ENCODE assay signal across 8 cellular contexts in the genomic region with DNA sequence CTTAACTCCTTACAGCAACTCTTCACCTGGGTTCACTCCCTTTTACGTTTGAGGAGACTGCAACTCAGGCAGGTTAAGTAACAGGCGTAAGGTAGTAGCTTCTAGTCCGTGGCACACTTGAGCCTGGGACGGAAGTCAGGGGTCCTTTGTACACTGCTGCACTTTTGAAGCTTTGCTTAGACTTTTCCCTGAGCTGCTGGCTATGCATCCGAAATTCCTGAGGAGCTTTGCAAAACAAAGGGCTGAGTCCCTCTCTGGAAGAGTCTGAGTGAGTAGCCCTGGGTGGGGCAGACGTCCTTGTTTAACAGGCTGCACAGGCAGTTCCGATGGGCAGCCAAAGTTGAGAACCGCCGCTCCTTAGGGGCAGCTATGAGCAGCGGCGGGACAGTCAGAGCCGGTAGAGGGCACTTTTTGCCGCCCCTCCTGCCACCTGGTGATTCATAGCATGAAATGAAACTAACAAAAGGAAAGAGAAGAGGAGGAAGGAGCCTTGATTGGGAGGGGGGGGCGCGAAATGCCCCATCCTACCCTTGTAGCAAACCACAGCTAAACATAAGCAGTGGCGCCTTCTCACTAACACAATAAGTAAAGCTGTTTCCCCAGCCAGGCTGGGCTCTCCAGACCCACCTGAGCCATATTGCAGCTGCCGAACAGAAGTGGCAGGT. TPM values are rescaled to one million over a fixed set of nuclear protein-coding genes. Genes with fewer than 3 reads are reported as not detected.
DNase-seq lines count a peak whose midpoint lies in the region; ATAC-seq, FAIRE-seq and TF ChIP-seq lines count a peak whose summit lies in the region.

No MANE protein-coding gene starts in this region.

- H3K36me3 Mint-ChIP-seq in H9 (ENCODE audit: insufficient read depth in 1 of 3, low read depth in 3 of 3): peaks cover 2 to 17% (median 5%) of the 10 kb centered on the region in 3 experiments
- peaks cover 29% of the 10 kb centered on the region for H3K36me3 Mint-ChIP-seq in activated CD8-positive, alpha-beta T cell treated with anti-CD3 and anti-CD28 coated beads for 36 hours (ENCODE audit: low read depth)

- no peak overlapping the region for H3K23ac ChIP-seq in H9 (ENCODE audit: insufficient read length, low read depth, low read length)
- no peak overlapping the region for H3K23ac ChIP-seq in H1 (ENCODE audit: insufficient read length)

- H2BK15ac ChIP-seq in H9 (ENCODE audit: low read depth, low read length): no peak overlapping the region
- 0 out of 2 replicates have a peak overlapping the region, but pooled peaks have one; percentile 21 for H2BK15ac ChIP-seq in H1 (ENCODE audit: low read length)

- POLR2A ChIA-PET in activated CD8-positive, alpha-beta T cell treated with anti-CD3 and anti-CD28 coated beads for 36 hours (lab: Charles Lee): interaction anchor here (0.7 to 3.1 kb wide), 18 partner anchors 8 to 447 kb away, joined by 3 to 38 read pairs (median 4); partner anchors contain the start of genes CD5, CYB561A3, PRPF19 and TMEM132A
- POLR2A ChIA-PET in H1 (lab: Charles Lee; ENCODE audit: partially characterized antibody): interaction anchor here (0.9 to 4.2 kb wide), 8 partner anchors 9 to 48 kb away, joined by 3 to 28 read pairs (median 4); partner anchors contain the start of genes PRPF19, SLC15A3, TMEM132A and ZP1

- no peak overlapping the region for H2BK120ac ChIP-seq in H9 (ENCODE audit: low read depth, low read length, poor library complexity, severe bottlenecking)
- no peak overlapping the region for H2BK120ac ChIP-seq in H1 (replicated peaks; ENCODE audit: low read depth, low read length)

- DNase-seq in H9: peak; percentile 77
- peak; percentile 86 for DNase-seq in NB4 (ENCODE audit: low read depth)
- DNase-seq in activated CD8-positive, alpha-beta T cell treated with anti-CD3 and anti-CD28 coated beads for 36 hours: peak; percentile 91
- DNase-seq in H1 (ENCODE audit: low read depth in 1 of 2, low spot score in 2 of 2): peak in 1 of 2 experiments; percentile 73
- peak; percentile 78 for DNase-seq in stimulated activated CD8-positive, alpha-beta memory T cell treated with anti-CD3 and anti-CD28 coated beads, Interleukin-4, amount 100 ng/mL, for 48 hours

- H3K9ac ChIP-seq in H9 (ENCODE audit: extremely low read depth, insufficient read length, low read length): peak overlapping the region; percentile 72
- H3K9ac ChIP-seq in H1 (replicated peaks in 1 of 4; ENCODE audit: extremely low read depth in 1 of 4, low read depth in 3 of 4, low read length in 3 of 4): peak overlapping the region in 3 of 4 experiments; percentile 7 to 54 (median 39); a peak in 5 of 7 replicates

- no peak for FAIRE-seq in H1 (lab: Jason Lieb, UNC)

- CTCF ChIA-PET in activated CD8-positive, alpha-beta T cell treated with anti-CD3 and anti-CD28 coated beads for 36 hours (lab: Charles Lee): interaction anchor here (0.8 to 7.4 kb wide), 17 partner anchors 8 to 723 kb away, joined by 3 to 88 read pairs (median 4); partner anchors contain the start of genes PRPF19 and TMEM132A
- CTCF ChIA-PET in H1 (lab: Charles Lee; ENCODE audit: partially characterized antibody): interaction anchor here (0.6 to 1.8 kb wide), 18 partner anchors 8 to 220 kb away, joined by 3 to 10 read pairs (median 4); partner anchors contain the start of gene TMEM132A

- H3K4ac ChIP-seq in H9 (ENCODE audit: low read depth, low read length) (no peak overlapping the region), H1 (replicated peaks; ENCODE audit: insufficient read length, low read depth, low read length) (no peak overlapping the region)

- H3K4me2 ChIP-seq in H9 (ENCODE audit: insufficient read depth, insufficient read length, low read length): peak overlapping the region; percentile 76
- H3K4me2 ChIP-seq in H1 (ENCODE audit: insufficient read depth in 1 of 2, low read depth in 2 of 2, low read length in 2 of 2): peak overlapping the region; percentile 89 to 91

- no peaks in the 10 kb centered on the region; a peak in 2 of 5 replicates for H3K9me3 Mint-ChIP-seq in H9
- H3K9me3 Mint-ChIP-seq in activated CD8-positive, alpha-beta T cell treated with anti-CD3 and anti-CD28 coated beads for 36 hours: no peaks in the 10 kb centered on the region

- H3K23me2 ChIP-seq in H9 (ENCODE audit: insufficient read length, low read depth, low read length, poor library complexity, severe bottlenecking): peaks cover 22% of the 10 kb centered on the region
- H3K23me2 ChIP-seq in H1 (ENCODE audit: low read depth, low read length): peaks cover 8% of the 10 kb centered on the region

- intact Hi-C loops in activated CD8-positive, alpha-beta T cell treated with anti-CD3 and anti-CD28 coated beads for 36 hours (cut with micrococcal nuclease): loop anchor here (5.0 kb wide), 1 partner anchor 272 kb away; no protein-coding TSS in a partner anchor

- H3K4me1 ChIP-seq in H9 (ENCODE audit: insufficient read depth, low read length) (peaks cover 2% of the 10 kb centered on the region), H1 (replicated peaks in 1 of 4; ENCODE audit: control insufficient read depth in 3 of 4, insufficient read depth in 4 of 4, low read length in 3 of 4) (peaks cover 10 to 27% (median 18%) of the 10 kb centered on the region in 4 experiments), mononuclear cell (ENCODE audit: insufficient read depth, low read length) (peaks cover 91% of the 10 kb centered on the region)

- TF ChIP-seq POLR2A in NB4 (IDR thresholded peaks at IDR 0.05; ENCODE audit: extremely low read depth, insufficient read length) (no peak), H1 (IDR thresholded peaks at IDR 0.05; ENCODE audit: control extremely low read depth in 1 of 2, low read depth in 2 of 2, low read length in 2 of 2) (peak in 1 of 2 experiments; percentile 46; a peak in 1 of 3 replicates)

- TF ChIP-seq EP300 in H1 (IDR thresholded peaks at IDR 0.05; ENCODE audit: borderline replicate concordance in 1 of 2, low read depth in 2 of 2, low read length in 2 of 2): no peak

- no peak overlapping the region for H3T11ph ChIP-seq in H9 (ENCODE audit: low read length)

- peak; percentile 44; the same call in 2 of the 3 replicates for TF ChIP-seq CTCF in H9 (conservative IDR thresholded peaks at IDR 0.05)
- peak; percentile 62 for TF ChIP-seq CTCF in NB4 (IDR thresholded peaks at IDR 0.05; ENCODE audit: low read depth, low read length)
- TF ChIP-seq CTCF in activated CD8-positive, alpha-beta T cell treated with anti-CD3 and anti-CD28 coated beads for 36 hours (IDR thresholded peaks at IDR 0.05): peak; percentile 40
- peak in 2 of 3 experiments; percentile 3 to 11; a peak in 1 of 4 replicates for TF ChIP-seq CTCF in H1 (IDR thresholded peaks at IDR 0.05; ENCODE audit: control extremely low read depth in 1 of 3, insufficient read depth in 1 of 3, low read depth in 1 of 3, low read length in 3 of 3)

- TF ChIP-seq RAD21 in H1 (IDR thresholded peaks at IDR 0.05 in 1 of 2, conservative IDR thresholded peaks at IDR 0.05 in 1 of 2; ENCODE audit: low read depth in 2 of 2, low read length in 2 of 2): peak; percentile 22 to 30; a peak in 2 of 4 replicates

- H2BK20ac ChIP-seq in H9 (ENCODE audit: low read depth, low read length, poor library complexity, severe bottlenecking) (no peak overlapping the region), H1 (ENCODE audit: low read length) (no peak overlapping the region)

- H3K9me3 ChIP-seq in H9 (ENCODE audit: control insufficient read depth, low read depth, low read length) (no peaks in the 10 kb centered on the region), H1 (ENCODE audit: insufficient read depth in 2 of 2, low read depth in 1 of 2, low read length in 1 of 2) (no peaks in the 10 kb centered on the region), mononuclear cell (ENCODE audit: low read depth, low read length) (no peaks in the 10 kb centered on the region)

- ATAC-seq in activated CD8-positive, alpha-beta T cell treated with anti-CD3 and anti-CD28 coated beads for 36 hours: peak; percentile 56
- no peak for ATAC-seq in GM21367 (IDR thresholded peaks at IDR 0.05; ENCODE audit: unreplicated experiment)

- H4K5ac ChIP-seq in H9 (ENCODE audit: insufficient read length, low read depth, low read length) (no peak overlapping the region), H1 (ENCODE audit: insufficient read length, low read depth, low read length) (peak overlapping the region; percentile 7)

- H4K8ac ChIP-seq in H9 (replicated peaks; ENCODE audit: insufficient read length, low read depth, low read length): no peak overlapping the region
- H4K8ac ChIP-seq in H1 (ENCODE audit: extremely low read depth, insufficient read depth, low read length): no peak overlapping the region; the same call in 1 of the 2 replicates

- WGBS in H9 (ENCODE audit: extremely low coverage, insufficient read length, low lambda C conversion rate): no CpG with 5 or more reads among the region's 17 CpGs
- WGBS in H1 (ENCODE audit: extremely low coverage in 1 of 2, insufficient coverage in 1 of 2, insufficient read length in 1 of 2, insufficient replicate concordance in 2 of 2, low coverage in 1 of 2, low lambda C conversion rate in 2 of 2, missing lambda C conversion rate in 1 of 2), 2 experiments: 8% methylated on average over 17 of the region's 17 CpGs; no CpG with 5 or more reads in 1 of the 2 experiments

- H3K14ac ChIP-seq in H9 (ENCODE audit: insufficient read depth, low read length) (peak overlapping the region; percentile 56; the same call in 1 of the 2 replicates), H1 (ENCODE audit: insufficient read length) (no peak overlapping the region)

- peaks cover 0 to 5% (median 3%) of the 10 kb centered on the region in 4 experiments; a peak in 2 of 8 replicates for H3K36me3 ChIP-seq in H1 (ENCODE audit: control insufficient read depth in 2 of 4, insufficient read depth in 4 of 4, low read length in 3 of 4)

- no peak overlapping the region for H3K56ac ChIP-seq in H9 (ENCODE audit: insufficient read length, low read depth, low read length)
- no peak overlapping the region for H3K56ac ChIP-seq in H1 (replicated peaks; ENCODE audit: insufficient read length, low read depth, low read length)

- peak overlapping the region; percentile 82 for H3K18ac ChIP-seq in H9 (ENCODE audit: insufficient read length, low read depth, low read length)
- H3K18ac ChIP-seq in H1 (ENCODE audit: extremely low read depth, low read length): 0 out of 2 replicates have a peak overlapping the region, but pooled peaks have one; percentile 86

- no peaks in the 10 kb centered on the region for H4K20me1 ChIP-seq in H9 (ENCODE audit: control insufficient read depth, insufficient read depth, insufficient read length)
- peaks cover 0 to 9% of the 10 kb centered on the region in 2 experiments for H4K20me1 ChIP-seq in H1 (replicated peaks in 1 of 2; ENCODE audit: control insufficient read depth in 1 of 2, insufficient read depth in 2 of 2, low read length in 2 of 2)

- H2AK5ac ChIP-seq in H9 (ENCODE audit: insufficient read length, low read length) (no peak overlapping the region), H1 (ENCODE audit: low read depth, low read length) (no peak overlapping the region; the same call in 1 of the 2 replicates)

- H3K27ac ChIP-seq in H9 (ENCODE audit: insufficient read length, low read depth, low read length) (no peak overlapping the region), H1 (ENCODE audit: low read depth, low read length) (peak overlapping the region; percentile 32)

- H3K4me3 ChIP-seq in GM08714 (ENCODE audit: low read length): peak overlapping the region; percentile 66
- peak overlapping the region; percentile 89 for H3K4me3 ChIP-seq in NB4 (ENCODE audit: low read depth, low read length)
- H3K4me3 ChIP-seq in H1 (ENCODE audit: extremely low read depth in 1 of 4, insufficient read depth in 2 of 4, low read depth in 3 of 4, low read length in 4 of 4): peak overlapping the region; percentile 63 to 82 (median 72); a peak in 7 of 8 replicates
- peak overlapping the region; percentile 55 for H3K4me3 ChIP-seq in mononuclear cell (ENCODE audit: low read length)

- H3K4me1 Mint-ChIP-seq in H9: peaks cover 40 to 42% of the 10 kb centered on the region in 2 experiments
- H3K4me1 Mint-ChIP-seq in activated CD8-positive, alpha-beta T cell treated with anti-CD3 and anti-CD28 coated beads for 36 hours (ENCODE audit: low read depth): peaks cover 73% of the 10 kb centered on the region

- H3K27me3 Mint-ChIP-seq in H9 (ENCODE audit: low read depth): peaks cover 23% of the 10 kb centered on the region
- no peaks in the 10 kb centered on the region for H3K27me3 Mint-ChIP-seq in activated CD8-positive, alpha-beta T cell treated with anti-CD3 and anti-CD28 coated beads for 36 hours

- H2AFZ ChIP-seq in H9 (ENCODE audit: low read length): no peak overlapping the region
- peak overlapping the region; percentile 31 for H2AFZ ChIP-seq in H1 (ENCODE audit: low read length)

- H3K4me3 Mint-ChIP-seq in H9: peak overlapping the region; percentile 94 to 97
- H3K4me3 Mint-ChIP-seq in activated CD8-positive, alpha-beta T cell treated with anti-CD3 and anti-CD28 coated beads for 36 hours: peak overlapping the region; percentile 90

- H4K91ac ChIP-seq in H9 (ENCODE audit: insufficient read length, low read depth, low read length) (no peak overlapping the region), H1 (replicated peaks; ENCODE audit: insufficient read length, low read length) (peak overlapping the region; percentile 7)

- H2BK12ac ChIP-seq in H9 (ENCODE audit: insufficient read length, low read depth, low read length): no peak overlapping the region
- peak overlapping the region; percentile 55; the same call in 1 of the 2 replicates for H2BK12ac ChIP-seq in H1 (ENCODE audit: low read depth, low read length)

- H3K79me2 ChIP-seq in H9 (ENCODE audit: insufficient read depth, low read length) (no peaks in the 10 kb centered on the region; the same call in 1 of the 2 replicates), H1 (ENCODE audit: control insufficient read depth in 1 of 2, insufficient read depth in 2 of 2, low read length in 2 of 2) (peaks cover 5 to 24% of the 10 kb centered on the region in 2 experiments)

- peak overlapping the region; percentile 68 to 95 (median 73); a peak in 5 of 7 replicates for H3K27ac Mint-ChIP-seq in H9
- peak overlapping the region; percentile 89 for H3K27ac Mint-ChIP-seq in activated CD8-positive, alpha-beta T cell treated with anti-CD3 and anti-CD28 coated beads for 36 hours

- H3K79me1 ChIP-seq in H9 (ENCODE audit: insufficient read depth, low read depth, low read length, poor library complexity, severe bottlenecking) (no peaks in the 10 kb centered on the region), H1 (ENCODE audit: low read depth, low read length) (no peaks in the 10 kb centered on the region; the same call in 1 of the 2 replicates)

- H3K27me3 ChIP-seq in H9 (ENCODE audit: insufficient read depth, low read length): no peaks in the 10 kb centered on the region
- H3K27me3 ChIP-seq in H1 (replicated peaks in 1 of 4; ENCODE audit: control insufficient read depth in 3 of 4, extremely low read depth in 1 of 4, insufficient read depth in 3 of 4, low read length in 3 of 4): peaks cover 0 to 2% (median 0%) of the 10 kb centered on the region in 4 experiments; a peak in 1 of 7 replicates
- H3K27me3 ChIP-seq in mononuclear cell (ENCODE audit: insufficient read depth, low read length): no peaks in the 10 kb centered on the region

- H2BK5ac ChIP-seq in H9 (ENCODE audit: insufficient read length, low read length) (no peak overlapping the region), H1 (ENCODE audit: low read depth, low read length) (no peak overlapping the region)

RNA-seq across cellular contexts. Expression of gene TMEM109, which starts 1.4 kb away (rescaled TPM):
- total RNA-seq in H9 (2021) (36.4 and 38.0 TPM in 2 replicates), mononuclear cell (24.0 TPM)
- total RNA-seq in activated CD8-positive, alpha-beta T cell treated with anti-CD3 and anti-CD28 coated beads for 36 hours: 100 to 1,000 TPM in 1 of 2 experiments, 10 to 100 TPM in 1; 93.2 to 101 TPM
- 30.3 and 30.7 TPM in 2 replicates for total RNA-seq in H1 (2021; fragmentation: NEBNext Ultra II Directional; extraction: Animal tissue kit (Norgen Biotek cat#: 25700))
- polyA plus RNA-seq in H1 (2011; rRNA removed): 27.3 and 29.9 TPM in 2 replicates
- polyA plus RNA-seq in H1 (2011; cell fraction: cytosol; rRNA removed): 18.1 TPM
- polyA plus RNA-seq in H1 (2011; cell fraction: nucleus; rRNA removed): 20.8 TPM
- 18.4 to 34.3 TPM (median 29.4 TPM) in 4 replicates for polyA plus RNA-seq in H1 (2012, experiment 1 of 2)
- 41.0 TPM for polyA plus RNA-seq in H1 (2012, experiment 2 of 2)
- polyA plus RNA-seq in H1 (2013, experiment 1 of 2): 58.8 TPM
- 66.2 TPM for polyA plus RNA-seq in H1 (2013, experiment 2 of 2)
- 12.3 and 12.4 TPM in 2 replicates for polyA minus RNA-seq in H1 (2011; rRNA and poly(A)+ RNA removed)
- polyA minus RNA-seq in H1 (2011; cell fraction: cytosol; rRNA and poly(A)+ RNA removed): 6.8 TPM
- 6.0 TPM for polyA minus RNA-seq in H1 (2011; cell fraction: nucleus; rRNA and poly(A)+ RNA removed)

RNA-seq across cellular contexts. Expression of gene TMEM132A, which starts 8.9 kb away (rescaled TPM):
- total RNA-seq in H9 (2021): 84.5 and 95.5 TPM in 2 replicates
- 1 to 10 TPM; 1.1 to 1.3 TPM for total RNA-seq in activated CD8-positive, alpha-beta T cell treated with anti-CD3 and anti-CD28 coated beads for 36 hours
- total RNA-seq in H1 (2021; fragmentation: NEBNext Ultra II Directional; extraction: Animal tissue kit (Norgen Biotek cat#: 25700)): 97.9 and 98.2 TPM in 2 replicates
- 46.6 and 69.0 TPM in 2 replicates for polyA plus RNA-seq in H1 (2011; rRNA removed)
- polyA plus RNA-seq in H1 (2011; cell fraction: cytosol; rRNA removed): 65.5 TPM
- polyA plus RNA-seq in H1 (2011; cell fraction: nucleus; rRNA removed): 453 TPM
- polyA plus RNA-seq in H1 (2012, experiment 1 of 2): 77.1 to 107 TPM (median 96.0 TPM) in 4 replicates
- 39.7 TPM for polyA plus RNA-seq in H1 (2012, experiment 2 of 2)
- 99.5 TPM for polyA plus RNA-seq in H1 (2013, experiment 1 of 2)
- 89.8 TPM for polyA plus RNA-seq in H1 (2013, experiment 2 of 2)
- polyA minus RNA-seq in H1 (2011; rRNA and poly(A)+ RNA removed): 26.2 and 27.0 TPM in 2 replicates
- polyA minus RNA-seq in H1 (2011; cell fraction: cytosol; rRNA and poly(A)+ RNA removed): 53.9 TPM
- 103 TPM for polyA minus RNA-seq in H1 (2011; cell fraction: nucleus; rRNA and poly(A)+ RNA removed)
- 0.42 TPM for total RNA-seq in mononuclear cell

RNA-seq across cellular contexts. Expression of gene PRPF19, which starts 9.0 kb away (rescaled TPM):
- total RNA-seq in H9 (2021) (130 and 132 TPM in 2 replicates), mononuclear cell (32.0 TPM)
- 100 to 1,000 TPM; 142 to 150 TPM for total RNA-seq in activated CD8-positive, alpha-beta T cell treated with anti-CD3 and anti-CD28 coated beads for 36 hours
- 140 and 141 TPM in 2 replicates for total RNA-seq in H1 (2021; fragmentation: NEBNext Ultra II Directional; extraction: Animal tissue kit (Norgen Biotek cat#: 25700))
- 107 and 176 TPM in 2 replicates for polyA plus RNA-seq in H1 (2011; rRNA removed)
- 94.9 TPM for polyA plus RNA-seq in H1 (2011; cell fraction: cytosol; rRNA removed)
- polyA plus RNA-seq in H1 (2011; cell fraction: nucleus; rRNA removed): 102 TPM
- 108 to 174 TPM (median 157 TPM) in 4 replicates for polyA plus RNA-seq in H1 (2012, experiment 1 of 2)
- polyA plus RNA-seq in H1 (2012, experiment 2 of 2): 112 TPM
- polyA plus RNA-seq in H1 (2013, experiment 1 of 2): 81.8 TPM
- polyA plus RNA-seq in H1 (2013, experiment 2 of 2): 81.3 TPM
- 50.2 and 71.6 TPM in 2 replicates for polyA minus RNA-seq in H1 (2011; rRNA and poly(A)+ RNA removed)
- 50.9 TPM for polyA minus RNA-seq in H1 (2011; cell fraction: cytosol; rRNA and poly(A)+ RNA removed)
- 63.9 TPM for polyA minus RNA-seq in H1 (2011; cell fraction: nucleus; rRNA and poly(A)+ RNA removed)

RNA-seq across cellular contexts. Expression of gene SLC15A3, which starts 36.6 kb away (rescaled TPM):
- total RNA-seq in H9 (2021) (7.0 and 8.1 TPM in 2 replicates), mononuclear cell (77.6 TPM)
- total RNA-seq in activated CD8-positive, alpha-beta T cell treated with anti-CD3 and anti-CD28 coated beads for 36 hours: 1 to 10 TPM; 3.9 to 4.7 TPM
- total RNA-seq in H1 (2021; fragmentation: NEBNext Ultra II Directional; extraction: Animal tissue kit (Norgen Biotek cat#: 25700)): 25.8 and 33.7 TPM in 2 replicates
- 31.0 and 36.4 TPM in 2 replicates for polyA plus RNA-seq in H1 (2011; rRNA removed)
- 21.3 TPM for polyA plus RNA-seq in H1 (2011; cell fraction: cytosol; rRNA removed)
- polyA plus RNA-seq in H1 (2011; cell fraction: nucleus; rRNA removed): 34.6 TPM
- 23.0 to 39.6 TPM (median 34.9 TPM) in 4 replicates for polyA plus RNA-seq in H1 (2012, experiment 1 of 2)
- polyA plus RNA-seq in H1 (2012, experiment 2 of 2): 42.7 TPM
- 52.8 TPM for polyA plus RNA-seq in H1 (2013, experiment 1 of 2)
- 59.9 TPM for polyA plus RNA-seq in H1 (2013, experiment 2 of 2)
- polyA minus RNA-seq in H1 (2011; rRNA and poly(A)+ RNA removed): 32.4 and 38.1 TPM in 2 replicates
- 23.1 TPM for polyA minus RNA-seq in H1 (2011; cell fraction: cytosol; rRNA and poly(A)+ RNA removed)
- 32.3 TPM for polyA minus RNA-seq in H1 (2011; cell fraction: nucleus; rRNA and poly(A)+ RNA removed)

RNA-seq across cellular contexts. Expression of gene ZP1, which starts 48.0 kb away (rescaled TPM):
- total RNA-seq in H9 (2021): not detected in 2 replicates
- not detected for total RNA-seq in activated CD8-positive, alpha-beta T cell treated with anti-CD3 and anti-CD28 coated beads for 36 hours
- total RNA-seq in H1 (2021; fragmentation: NEBNext Ultra II Directional; extraction: Animal tissue kit (Norgen Biotek cat#: 25700)): not detected in 2 replicates
- 0.16 TPM in 1 of 2 replicates, not detected in the other for polyA plus RNA-seq in H1 (2011; rRNA removed)
- polyA plus RNA-seq in H1 (2011; cell fraction: cytosol; rRNA removed): not detected
- polyA plus RNA-seq in H1 (2011; cell fraction: nucleus; rRNA removed): not detected
- not detected in 4 replicates for polyA plus RNA-seq in H1 (2012, experiment 1 of 2)
- not detected for polyA plus RNA-seq in H1 (2012, experiment 2 of 2)
- not detected for polyA plus RNA-seq in H1 (2013, experiment 1 of 2)
- not detected for polyA plus RNA-seq in H1 (2013, experiment 2 of 2)
- not detected in 2 replicates for polyA minus RNA-seq in H1 (2011; rRNA and poly(A)+ RNA removed)
- not detected for polyA minus RNA-seq in H1 (2011; cell fraction: cytosol; rRNA and poly(A)+ RNA removed)
- polyA minus RNA-seq in H1 (2011; cell fraction: nucleus; rRNA and poly(A)+ RNA removed): not detected
- total RNA-seq in mononuclear cell: not detected

Comparison
In these comparisons a context has a peak if more than half of its experiments do, and no peak if none do; other contexts are left out.
1. CTCF ChIP-seq: peak in every context shown above with its lines; median percentile 62 in NB4; 44 in H9; 40 in activated CD8-positive, alpha-beta T cell treated with anti-CD3 and anti-CD28 coated beads for 36 hours; 7 in H1.
2. RNA of gene TMEM132A, which starts 8.9 kb away (total RNA-seq): 97.9 to 98.2 TPM in H1 and 84.5 to 95.5 TPM in H9; 1.1 to 1.3 TPM in activated CD8-positive, alpha-beta T cell treated with anti-CD3 and anti-CD28 coated beads for 36 hours and 0.42 TPM in mononuclear cell (single experiment); every median in the first group is over 10 times any median in the second.
3. Peak in every context shown above with its lines, with median percentiles within 50 percentile points of each other: H3K4me3 ChIP-seq.